ENCODE assay signal across 16 cellular contexts in the genomic region with DNA sequence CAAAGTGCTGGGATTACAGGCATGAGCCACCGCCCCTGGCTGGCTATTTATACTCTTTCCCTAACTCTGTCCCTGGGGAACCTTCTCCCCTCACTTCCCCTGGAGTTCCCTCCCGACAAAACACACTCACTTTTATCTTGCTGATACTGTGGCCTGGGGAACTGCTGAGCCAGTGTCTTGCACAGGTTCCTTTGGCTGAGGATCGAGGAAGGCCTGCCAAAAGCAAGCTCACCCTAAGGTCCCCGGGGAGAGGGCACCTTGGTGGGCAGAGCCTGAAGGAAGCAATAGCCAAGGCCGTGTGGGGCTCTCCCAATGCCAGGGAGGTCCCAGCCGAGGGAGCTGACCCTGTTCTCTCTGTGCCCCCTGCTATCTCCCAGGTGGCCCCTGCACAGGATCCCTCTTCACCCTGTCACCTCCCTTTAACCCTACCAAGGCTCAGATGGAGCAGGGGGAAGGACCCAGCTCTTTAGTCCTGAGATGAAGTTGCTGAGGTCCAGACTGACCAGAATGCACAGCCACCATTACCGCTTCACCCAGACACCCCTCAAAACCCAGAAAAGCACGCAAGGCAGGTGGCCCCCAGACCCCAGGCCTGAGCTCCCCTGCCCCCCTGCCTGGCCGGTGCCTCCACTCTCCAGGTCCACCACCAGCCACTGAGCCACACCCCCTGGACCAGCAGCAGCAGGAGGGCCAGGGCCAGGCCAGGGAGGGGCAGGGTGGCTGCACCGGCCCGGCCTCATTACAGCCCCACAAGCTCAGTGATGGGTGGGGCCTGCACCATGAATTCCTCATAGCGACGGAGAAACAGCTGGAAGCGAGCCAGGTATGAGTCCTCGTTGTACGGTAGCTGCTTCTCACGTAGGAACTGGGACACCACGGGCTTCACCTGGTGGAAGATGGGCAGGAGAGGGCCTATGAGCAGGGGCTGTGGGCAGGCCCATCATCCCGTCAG. TPM values are rescaled to one million over a fixed set of nuclear protein-coding genes. Genes with fewer than 3 reads are reported as not detected.
DNase-seq lines count a peak whose midpoint lies in the region; ATAC-seq, FAIRE-seq and TF ChIP-seq lines count a peak whose summit lies in the region.
"Had no signal": no experiment of that assay in that cellular context is flagged by ENCODE, and none has a peak within 500 bp of the region (broad histone marks: within the 10 kb centered on the region; RNA-seq: fewer than 3 reads in every experiment).

No MANE protein-coding gene starts in this region.

- no peak for TF ChIP-seq EP300 in sigmoid colon (IDR thresholded peaks at IDR 0.05)

- CTCF ChIA-PET in CD8-positive, alpha-beta memory T cell (lab: Charles Lee): interaction anchor here (1.2 kb wide), 1 partner anchor 9 kb away, joined by 4 read pairs; no protein-coding TSS in a partner anchor

- FAIRE-seq in bronchial epithelial cell (lab: Jason Lieb, UNC) (no peak), GM12892 (lab: Jason Lieb, UNC) (no peak)

- H3K36me3 ChIP-seq in CD8-positive, alpha-beta memory T cell (ENCODE audit: insufficient read depth, low read length): no peaks in the 10 kb centered on the region
- H3K36me3 ChIP-seq in bronchial epithelial cell (ENCODE audit: control insufficient read depth, insufficient read depth, low read length): no peaks in the 10 kb centered on the region
- no peaks in the 10 kb centered on the region for H3K36me3 ChIP-seq in mucosa of descending colon (ENCODE audit: low read depth)
- no peaks in the 10 kb centered on the region for H3K36me3 ChIP-seq in sigmoid colon

- WGBS in sigmoid colon, 2 donors: 27 to 60% methylated on average over 19 of the region's 19 CpGs

- TF ChIP-seq POLR2A in GM12892 (IDR thresholded peaks at IDR 0.05; ENCODE audit: low read depth, low read length) (no peak), sigmoid colon (IDR thresholded peaks at IDR 0.05) (no peak)

- POLR2A ChIA-PET in CD8-positive, alpha-beta memory T cell (lab: Charles Lee): no interaction called here

- peaks cover 4 to 6% of the 10 kb centered on the region in 2 donors for H3K27me3 Mint-ChIP-seq in CD8-positive, alpha-beta memory T cell
- H3K27me3 Mint-ChIP-seq: activated naive CD8-positive, alpha-beta T cell had no signal

- intact Hi-C loops in mucosa of descending colon (cut with DNase I, micrococcal nuclease): no loop called here
- intact Hi-C loops in sigmoid colon (cut with DNase I): no loop called here

- peaks cover 5 to 9% (median 8%) of the 10 kb centered on the region in 3 donors for H3K4me1 Mint-ChIP-seq in CD8-positive, alpha-beta memory T cell

- peak; percentile 80 for ATAC-seq in mucosa of descending colon
- no peak for ATAC-seq in HG03280 (IDR thresholded peaks at IDR 0.05; ENCODE audit: unreplicated experiment)
- ATAC-seq: stimulated activated naive CD8-positive, alpha-beta T cell treated with anti-CD3 and anti-CD28 coated beads, Interleukin-15, Interleukin-2, amounts not matched to agents 100 U/mL and 50 U/mL, for 24 hours had no signal

- H3K4me3 Mint-ChIP-seq in CD8-positive, alpha-beta memory T cell: peak overlapping the region in 1 of 7 donors; percentile 32
- H3K4me3 Mint-ChIP-seq: activated B cell treated with CpG ODN at 0.5 μM for 24 hours; activated naive CD8-positive, alpha-beta T cell had no signal

- no peaks in the 10 kb centered on the region for H3K27me3 ChIP-seq in CD8-positive, alpha-beta memory T cell (ENCODE audit: insufficient read depth, low read length, poor library complexity, severe bottlenecking)
- H3K27me3 ChIP-seq in bronchial epithelial cell (ENCODE audit: control insufficient read depth, insufficient read depth, low read length) (no peaks in the 10 kb centered on the region), sigmoid colon (peaks cover 0 to 24% (median 0%) of the 10 kb centered on the region in 3 donors)

- no peaks in the 10 kb centered on the region for H3K4me1 ChIP-seq in CD8-positive, alpha-beta memory T cell (ENCODE audit: insufficient read depth, low read length)
- H3K4me1 ChIP-seq in mucosa of descending colon (ENCODE audit: low read depth): peaks cover 9% of the 10 kb centered on the region
- H3K4me1 ChIP-seq in sigmoid colon: peaks cover 0 to 6% (median 3%) of the 10 kb centered on the region in 4 donors

- no peak for DNase-seq in CD8-positive, alpha-beta memory T cell
- DNase-seq in HT-29 (ENCODE audit: low spot score) (peak; percentile 84), bronchial epithelial cell (ENCODE audit: low read depth) (peak; percentile 83), mucosa of descending colon (peak; percentile 81 to 87 (median 85)), GM12892 (ENCODE audit: insufficient read length) (no peak), sigmoid colon (no peak)
- DNase-seq in activated naive CD4-positive, alpha-beta T cell treated with Interleukin-2 at 50 U/mL for 16 hours: no peak
- DNase-seq: activated B cell treated with CpG ODN at 0.5 μM for 24 hours; GOT3; NCI-H1694 treated with DMSO at 0.1 percent for 48 hours; stimulated activated naive CD8-positive, alpha-beta T cell treated with anti-CD3 and anti-CD28 coated beads, Interleukin-15, Interleukin-2, amounts not matched to agents 100 U/mL and 50 U/mL, for 24 hours had no signal

- H3K4me3 ChIP-seq in CD8-positive, alpha-beta memory T cell (ENCODE audit: low read length): no peak overlapping the region
- H3K4me3 ChIP-seq in bronchial epithelial cell (ENCODE audit: low read depth, low read length) (no peak overlapping the region), mucosa of descending colon (no peak overlapping the region), sigmoid colon (no peak overlapping the region)
- H3K4me3 ChIP-seq: coronary artery had no signal

- no peak for TF ChIP-seq CTCF in bronchial epithelial cell (IDR thresholded peaks at IDR 0.05; ENCODE audit: insufficient read depth, low read length, severe bottlenecking)
- no peak for TF ChIP-seq CTCF in mucosa of descending colon (IDR thresholded peaks at IDR 0.05)
- no peak for TF ChIP-seq CTCF in sigmoid colon (IDR thresholded peaks at IDR 0.05)

- H3K9me3 Mint-ChIP-seq in CD8-positive, alpha-beta memory T cell: no peaks in the 10 kb centered on the region
- H3K9me3 Mint-ChIP-seq: activated B cell treated with CpG ODN at 0.5 μM for 24 hours had no signal

- H3K27ac ChIP-seq in CD8-positive, alpha-beta memory T cell (ENCODE audit: low read depth, low read length): peak overlapping the region; percentile 38
- H3K27ac ChIP-seq in sigmoid colon: no peak overlapping the region
- H3K27ac ChIP-seq: coronary artery had no signal

- H3K36me3 Mint-ChIP-seq in CD8-positive, alpha-beta memory T cell: peaks cover 0 to 2% (median 0%) of the 10 kb centered on the region in 3 donors
- H3K36me3 Mint-ChIP-seq: activated naive CD8-positive, alpha-beta T cell had no signal

- no peak overlapping the region for H3K27ac Mint-ChIP-seq in CD8-positive, alpha-beta memory T cell
- H3K27ac Mint-ChIP-seq: activated B cell treated with CpG ODN at 0.5 μM for 24 hours; activated naive CD8-positive, alpha-beta T cell had no signal

- no peaks in the 10 kb centered on the region for H3K9me3 ChIP-seq in CD8-positive, alpha-beta memory T cell (ENCODE audit: low read length)
- no peaks in the 10 kb centered on the region for H3K9me3 ChIP-seq in mucosa of descending colon
- no peaks in the 10 kb centered on the region for H3K9me3 ChIP-seq in sigmoid colon

RNA-seq across cellular contexts. Expression of gene FDXR, which starts 5.1 kb away (rescaled TPM):
- total RNA-seq in CD8-positive, alpha-beta memory T cell: 10 to 100 TPM; 32.9 to 33.3 TPM
- polyA plus RNA-seq in CD8-positive, alpha-beta memory T cell: 6.4 TPM
- 32.2 and 38.4 TPM in 2 replicates for total RNA-seq in HT-29 (2014; rRNA removed; shearing (Covaris generic))
- total RNA-seq in bronchial epithelial cell: 30.8 and 49.5 TPM in 2 replicates
- total RNA-seq in mucosa of descending colon: 10 to 100 TPM; 10.6 to 14.8 (median 12.0) TPM
- 18.4 TPM for polyA plus RNA-seq in GM12892 (2012; ENCODE audit: missing spikeins)
- total RNA-seq in sigmoid colon: 1 to 10 TPM; 3.0 to 8.6 (median 7.1) TPM
- polyA plus RNA-seq in sigmoid colon: 10 to 100 TPM; 10.8 to 26.9 (median 14.6) TPM

RNA-seq across cellular contexts. Expression of gene FADS6, which starts 15.6 kb away (rescaled TPM):
- total RNA-seq in CD8-positive, alpha-beta memory T cell: not detected
- polyA plus RNA-seq in CD8-positive, alpha-beta memory T cell: not detected
- not detected in 2 replicates for total RNA-seq in HT-29 (2014; rRNA removed; shearing (Covaris generic))
- total RNA-seq in bronchial epithelial cell (0.26 TPM in 1 of 2 replicates, not detected in the other), mucosa of descending colon (1 to 10 TPM in 2 of 3 donors, under 1 TPM in 1; 0.14 to 4.2 (median 1.1) TPM), sigmoid colon (not detected)
- polyA plus RNA-seq in GM12892 (2012; ENCODE audit: missing spikeins): not detected
- polyA plus RNA-seq in sigmoid colon: 1 to 10 TPM in 2 of 3 donors, under 1 TPM in 1; 0.06 to 1.8 (median 1.6) TPM
- total RNA-seq: activated B cell treated with CpG ODN at 0.5 μM for 24 hours, renal cortical epithelial cell had no signal
- polyA plus RNA-seq: BJ had no signal

RNA-seq across cellular contexts. Expression of gene GRIN2C, which starts 18.2 kb away (rescaled TPM):
- total RNA-seq in CD8-positive, alpha-beta memory T cell: not detected
- polyA plus RNA-seq in CD8-positive, alpha-beta memory T cell: not detected
- total RNA-seq in HT-29 (2014; rRNA removed; shearing (Covaris generic)): 0.03 TPM in 1 of 2 replicates, not detected in the other
- total RNA-seq in bronchial epithelial cell: under 0.01 and 0.13 TPM in 2 replicates
- 1 to 10 TPM in 1 of 3 donors, under 1 TPM in 2; 0.35 to 1.4 (median 0.55) TPM for total RNA-seq in mucosa of descending colon
- polyA plus RNA-seq in GM12892 (2012; ENCODE audit: missing spikeins): 0.25 TPM
- total RNA-seq in sigmoid colon: under 1 TPM in 1 of 4 donors, not detected in 3; 0.49 TPM
- polyA plus RNA-seq in sigmoid colon: under 1 TPM in 1 of 3 donors, not detected in 2; 0.22 TPM
- total RNA-seq: activated B cell treated with CpG ODN at 0.5 μM for 24 hours had no signal

RNA-seq across cellular contexts. Expression of gene USH1G, which starts 45.2 kb away (rescaled TPM):
- total RNA-seq in CD8-positive, alpha-beta memory T cell: not detected
- polyA plus RNA-seq in CD8-positive, alpha-beta memory T cell: not detected
- total RNA-seq in HT-29 (2014; rRNA removed; shearing (Covaris generic)): not detected in 2 replicates
- total RNA-seq in bronchial epithelial cell (1.1 and 3.3 TPM in 2 replicates), mucosa of descending colon (not detected), sigmoid colon (not detected)
- polyA plus RNA-seq in GM12892 (2012; ENCODE audit: missing spikeins): not detected
- polyA plus RNA-seq in sigmoid colon: under 1 TPM in 1 of 3 donors, not detected in 2; 0.09 TPM
- total RNA-seq: activated B cell treated with CpG ODN at 0.5 μM for 24 hours, renal cortical epithelial cell had no signal
- polyA plus RNA-seq: BJ had no signal

RNA-seq across cellular contexts. Expression of gene OTOP2, which starts 46.2 kb away (rescaled TPM):
- total RNA-seq in CD8-positive, alpha-beta memory T cell: not detected
- polyA plus RNA-seq in CD8-positive, alpha-beta memory T cell: not detected
- not detected in 2 replicates for total RNA-seq in HT-29 (2014; rRNA removed; shearing (Covaris generic))
- total RNA-seq in bronchial epithelial cell: under 0.01 TPM in 1 of 2 replicates, not detected in the other
- 100 to 1,000 TPM in 1 of 3 donors, 10 to 100 TPM in 2; 15.3 to 135 (median 54.0) TPM for total RNA-seq in mucosa of descending colon
- polyA plus RNA-seq in GM12892 (2012; ENCODE audit: missing spikeins): not detected
- under 1 TPM in 2 of 4 donors, not detected in 2; 0.36 to 0.55 TPM for total RNA-seq in sigmoid colon
- polyA plus RNA-seq in sigmoid colon: 10 to 100 TPM in 1 of 3 donors, 1 to 10 TPM in 2; 4.8 to 21.0 (median 9.5) TPM
- total RNA-seq: activated B cell treated with CpG ODN at 0.5 μM for 24 hours, renal cortical epithelial cell had no signal
- polyA plus RNA-seq: BJ had no signal

Comparison
In these comparisons a context has a peak if more than half of its experiments do, and no peak if none do; other contexts are left out.
1. DNase-seq: peak in HT-29 (single experiment), bronchial epithelial cell (single experiment) and mucosa of descending colon (3 of 3); none in CD8-positive, alpha-beta memory T cell (0 of 5), GM12892 (single experiment), sigmoid colon (single experiment) and activated naive CD4-positive, alpha-beta T cell treated with Interleukin-2 at 50 U/mL for 16 hours (single experiment).